ENCODE assay signal across 9 cellular contexts in genomic region chr9:12784461-12785250, GRCh38. TPM values are rescaled to one million over a fixed set of nuclear protein-coding genes. Genes with fewer than 3 reads are reported as not detected.
DNase-seq lines count a peak whose midpoint lies in the region; ATAC-seq and TF ChIP-seq lines count a peak whose summit lies in the region.
"Had no signal": no experiment of that assay in that cellular context is flagged by ENCODE, and none has a peak within 500 bp of the region (broad histone marks: within the 10 kb centered on the region; RNA-seq: fewer than 3 reads in every experiment).

No MANE protein-coding gene starts in this region.

- POLR2A ChIA-PET in SK-N-SH (lab: Yijun Ruan, JAX): no interaction called here

- H2AFZ ChIP-seq in SK-N-SH (ENCODE audit: low read depth): no peak overlapping the region

- H3K4me2 ChIP-seq in SK-N-SH: no peak overlapping the region

- H3K27ac ChIP-seq in SK-N-SH (ENCODE audit: low read depth in 2 of 2, low read length in 1 of 2) (peak overlapping the region in 1 of 2 experiments; percentile 39; a peak in 2 of 4 replicates), stomach smooth muscle (ENCODE audit: low read length) (peak overlapping the region; percentile 85)

- TF ChIP-seq CTCF in SK-N-SH (IDR thresholded peaks at IDR 0.05) (no peak), fibroblast of the aortic adventitia (IDR thresholded peaks at IDR 0.05; ENCODE audit: insufficient read depth, low read length) (no peak)

- no peaks in the 10 kb centered on the region for H4K20me1 ChIP-seq in SK-N-SH (ENCODE audit: insufficient read depth)

- H3K9me3 ChIP-seq in SK-N-SH (no peaks in the 10 kb centered on the region; the same call in 1 of the 2 replicates), stomach smooth muscle (ENCODE audit: control insufficient read depth in 2 of 2, low read length in 2 of 2) (no peaks in the 10 kb centered on the region)

- peak; percentile 40; the same call in 1 of the 3 replicates for ATAC-seq in SK-N-SH treated with all-trans-retinoic acid at 6 μM for 48 hours
- ATAC-seq in GM19328 (IDR thresholded peaks at IDR 0.05; ENCODE audit: unreplicated experiment): no peak

- no peak for TF ChIP-seq RAD21 in SK-N-SH (IDR thresholded peaks at IDR 0.05; ENCODE audit: low read length)

- CTCF ChIA-PET in SK-N-SH (lab: Yijun Ruan, JAX): interaction anchor here (1.2 to 1.3 kb wide), 2 partner anchors 13 to 25 kb away, joined by 3 to 4 read pairs; no protein-coding TSS in a partner anchor

- no peak overlapping the region for H3K9ac ChIP-seq in SK-N-SH
- peak overlapping the region; percentile 22 to 24 for H3K9ac ChIP-seq in stomach smooth muscle (ENCODE audit: low read length in 2 of 2)

- no peaks in the 10 kb centered on the region for H3K9me2 ChIP-seq in SK-N-SH

- DNase-seq in SK-N-SH: no peak
- DNase-seq in NCI-H69 (lab: John Stamatoyannopoulos, UW): peak; percentile 85
- DNase-seq in fibroblast of the aortic adventitia (ENCODE audit: low read depth): peak; percentile 78
- no peak for DNase-seq in NCI-H1417 (lab: John Stamatoyannopoulos, UW)
- DNase-seq in NCI-H1436 treated with DMSO at 0.1 percent for 48 hours (lab: John Stamatoyannopoulos, UW): no peak
- DNase-seq: CD4-positive, CD25-positive, alpha-beta regulatory T cell had no signal

- no peak for TF ChIP-seq EP300 in SK-N-SH (IDR thresholded peaks at IDR 0.05; ENCODE audit: borderline replicate concordance in 1 of 2, low read depth in 1 of 2, low read length in 1 of 2)

- no peaks in the 10 kb centered on the region for H3F3A ChIP-seq in SK-N-SH (replicated peaks; ENCODE audit: insufficient read depth)

- no peaks in the 10 kb centered on the region for H3K36me3 ChIP-seq in SK-N-SH (replicated peaks in 1 of 2; ENCODE audit: control insufficient read depth in 1 of 2, insufficient read depth in 2 of 2, low read length in 1 of 2)
- no peaks in the 10 kb centered on the region for H3K36me3 ChIP-seq in stomach smooth muscle (ENCODE audit: control insufficient read depth in 2 of 2, insufficient read depth in 2 of 2, low read length in 2 of 2)

- no peaks in the 10 kb centered on the region for H3K79me2 ChIP-seq in SK-N-SH (ENCODE audit: insufficient read depth)

- H3K27me3 ChIP-seq in SK-N-SH (ENCODE audit: insufficient read depth): no peaks in the 10 kb centered on the region
- no peaks in the 10 kb centered on the region for H3K27me3 ChIP-seq in stomach smooth muscle (ENCODE audit: control insufficient read depth in 1 of 2, insufficient read depth in 2 of 2, low read length in 2 of 2)

- H3K4me1 ChIP-seq in SK-N-SH (ENCODE audit: control insufficient read depth in 1 of 2, insufficient read depth in 2 of 2, low read depth in 1 of 2, low read length in 1 of 2): no peaks in the 10 kb centered on the region; a peak in 1 of 4 replicates
- peaks cover 18% of the 10 kb centered on the region for H3K4me1 ChIP-seq in stomach smooth muscle (ENCODE audit: control insufficient read depth, insufficient read depth, low read length)

- WGBS in SK-N-SH (ENCODE audit: low lambda C conversion rate): 64% methylated on average over 6 of the region's 6 CpGs

- H3K4me3 ChIP-seq in SK-N-SH (ENCODE audit: low read depth in 2 of 2, low read length in 1 of 2) (no peak overlapping the region), fibroblast of the aortic adventitia (ENCODE audit: low read depth, low read length) (peak overlapping the region; percentile 34), stomach smooth muscle (ENCODE audit: low read length in 2 of 2) (peak overlapping the region; percentile 33 to 44)

TF ChIP-seq in SK-N-SH treated with all-trans-retinoic acid at 6 μM for 48 hours, 23 proteins besides CTCF, POLR2A, EP300 and RAD21 (continues in another document):
- TF ChIP-seq ZC3H10 (CRISPR knock-in tag; IDR thresholded peaks at IDR 0.05) (no peak), GLIS3 (CRISPR knock-in tag; IDR thresholded peaks at IDR 0.05) (no peak), CREB5 (CRISPR knock-in tag; IDR thresholded peaks at IDR 0.05; ENCODE audit: low read depth) (no peak), SNAI2 (CRISPR knock-in tag; IDR thresholded peaks at IDR 0.05) (no peak), ZNF565 (CRISPR knock-in tag; conservative IDR thresholded peaks at IDR 0.05; ENCODE audit: low read depth) (no peak), PATZ1 (CRISPR knock-in tag; IDR thresholded peaks at IDR 0.05; ENCODE audit: borderline replicate concordance) (no peak)

TF ChIP-seq in SK-N-SH, 30 proteins besides CTCF, POLR2A, EP300 and RAD21:
- TF ChIP-seq ZBTB33 (IDR thresholded peaks at IDR 0.05; ENCODE audit: borderline replicate concordance, low read depth): no peak
- TF ChIP-seq USF1 (IDR thresholded peaks at IDR 0.05; ENCODE audit: borderline replicate concordance, low read depth): no peak
- TF ChIP-seq MXI1 (IDR thresholded peaks at IDR 0.05; ENCODE audit: low read depth, low read length): no peak
- no peak for TF ChIP-seq SIN3A (IDR thresholded peaks at IDR 0.05; ENCODE audit: borderline replicate concordance, low read depth, low read length)
- no peak for TF ChIP-seq FOXJ3 (CRISPR knock-in tag; IDR thresholded peaks at IDR 0.05)

RNA-seq across cellular contexts. Expression of gene LURAP1L, which starts 9.8 kb away (rescaled TPM):
- 3.4 and 4.0 TPM in 2 replicates for polyA plus RNA-seq in SK-N-SH (2012; rRNA removed)
- polyA plus RNA-seq in SK-N-SH (2012; cell fraction: cytosol; rRNA removed): 2.8 and 2.9 TPM in 2 replicates
- polyA plus RNA-seq in SK-N-SH (2012; cell fraction: nucleus; rRNA removed): 5.0 and 8.9 TPM in 2 replicates
- total RNA-seq in fibroblast of the aortic adventitia (ENCODE audit: low replicate concordance): 47.5 and 48.2 TPM in 2 replicates
- total RNA-seq: CD4-positive, CD25-positive, alpha-beta regulatory T cell had no signal
- polyA plus RNA-seq: CD4-positive, CD25-positive, alpha-beta regulatory T cell had no signal

Comparison
In these comparisons a context has a peak if more than half of its experiments do, and no peak if none do; other contexts are left out.
1. DNase-seq: peak in NCI-H69 (single experiment) and fibroblast of the aortic adventitia (single experiment); none in SK-N-SH (single experiment), NCI-H1417 (0 of 3) and NCI-H1436 treated with DMSO at 0.1 percent for 48 hours (single experiment).
2. H3K4me3 ChIP-seq: peak in fibroblast of the aortic adventitia (single experiment) and stomach smooth muscle (2 of 2); none in SK-N-SH (0 of 2).